In genomic region chr4:21947768-21948346, GRCh38 we compare ENCODE assay signal across 13 cellular contexts. TPM values are rescaled to one million over a fixed set of nuclear protein-coding genes. Genes with fewer than 3 reads are reported as not detected.
DNase-seq lines count a peak whose midpoint lies in the region; TF ChIP-seq lines count a peak whose summit lies in the region.
"Had no signal": no experiment of that assay in that cellular context is flagged by ENCODE, and none has a peak within 500 bp of the region (broad histone marks: within the 10 kb centered on the region; RNA-seq: fewer than 3 reads in every experiment).

No MANE protein-coding gene starts in this region.

- H3K9me3 ChIP-seq in BE2C (no peaks in the 10 kb centered on the region), MM.1S (replicated peaks; ENCODE audit: insufficient read depth, low read length) (no peaks in the 10 kb centered on the region), Peyer's patch (no peaks in the 10 kb centered on the region)
- H3K9me3 ChIP-seq: psoas muscle, transverse colon had no signal

- no peaks in the 10 kb centered on the region for H3K79me2 ChIP-seq in MM.1S (ENCODE audit: low read length)

- H3K36me3 Mint-ChIP-seq in endothelial cell (ENCODE audit: low read depth, unreplicated experiment) (peaks cover 4% of the 10 kb centered on the region), nephron (ENCODE audit: low read depth) (no peaks in the 10 kb centered on the region)

- H3K27me3 Mint-ChIP-seq in endothelial cell (ENCODE audit: unreplicated experiment) (peaks cover 13% of the 10 kb centered on the region), nephron (ENCODE audit: low read depth) (peaks cover 81% of the 10 kb centered on the region)

- no peak for TF ChIP-seq POLR2A in Peyer's patch (IDR thresholded peaks at IDR 0.05)

- H3K9me2 ChIP-seq in MM.1S (replicated peaks; ENCODE audit: insufficient read depth, low read length): no peaks in the 10 kb centered on the region

- peak overlapping the region; percentile 54; the same call in 1 of the 2 replicates for H3K4me2 ChIP-seq in MM.1S (ENCODE audit: low read depth, low read length)

- H3K36me3 ChIP-seq in BE2C (no peaks in the 10 kb centered on the region), MM.1S (replicated peaks; ENCODE audit: insufficient read depth, low read length) (no peaks in the 10 kb centered on the region), Peyer's patch (no peaks in the 10 kb centered on the region)
- H3K36me3 ChIP-seq: transverse colon had no signal

- peak overlapping the region; percentile 61; the same call in 1 of the 2 replicates for H2AFZ ChIP-seq in MM.1S (ENCODE audit: low read length)

- H3K27me3 ChIP-seq in BE2C (peaks cover 50% of the 10 kb centered on the region), MM.1S (replicated peaks; ENCODE audit: insufficient read depth, low read length) (no peaks in the 10 kb centered on the region), Peyer's patch (peaks cover 0 to 5% of the 10 kb centered on the region in 2 donors)

- H3K27ac Mint-ChIP-seq in endothelial cell (ENCODE audit: unreplicated experiment) (no peak overlapping the region), nephron (no peak overlapping the region)

- H3K4me1 Mint-ChIP-seq in endothelial cell (ENCODE audit: unreplicated experiment) (peaks cover 9% of the 10 kb centered on the region), nephron (peaks cover 6% of the 10 kb centered on the region)

- H3K9ac ChIP-seq in MM.1S (ENCODE audit: low read length): no peak overlapping the region

- H3K27ac ChIP-seq in MM.1S (ENCODE audit: low read length) (no peak overlapping the region), Peyer's patch (no peak overlapping the region)
- H3K27ac ChIP-seq: epithelial cell of prostate, psoas muscle, transverse colon had no signal

- no peaks in the 10 kb centered on the region for H3K4me1 ChIP-seq in BE2C
- H3K4me1 ChIP-seq in MM.1S (ENCODE audit: low read length): no peaks in the 10 kb centered on the region
- no peaks in the 10 kb centered on the region for H3K4me1 ChIP-seq in Peyer's patch
- H3K4me1 ChIP-seq: psoas muscle had no signal

- 0 out of 2 replicates have a peak overlapping the region, but pooled peaks have one; percentile 16 for H3K4me3 ChIP-seq in BE2C (ENCODE audit: low read depth, low read length)
- H3K4me3 ChIP-seq in MM.1S (ENCODE audit: low read length): peak overlapping the region; percentile 55; the same call in 1 of the 2 replicates
- peak overlapping the region in 1 of 4 donors; percentile 45 for H3K4me3 ChIP-seq in Peyer's patch

- H3F3A ChIP-seq in MM.1S (ENCODE audit: insufficient read depth, low read length): no peaks in the 10 kb centered on the region

- DNase-seq in BE2C (no peak), MM.1S (no peak), endothelial cell (ENCODE audit: low spot score) (no peak), Peyer's patch (no peak), NCI-H446 (lab: John Stamatoyannopoulos, UW) (no peak)
- no peak for DNase-seq in activated CD8-positive, alpha-beta memory T cell treated with anti-CD3 and anti-CD28 coated beads for 24 hours
- no peak for DNase-seq in activated CD4-positive, alpha-beta T cell treated with anti-CD3 and anti-CD28 coated beads for 1 hour
- DNase-seq: GF-D8, psoas muscle had no signal

- H3K9me3 Mint-ChIP-seq in endothelial cell (ENCODE audit: unreplicated experiment) (no peaks in the 10 kb centered on the region), nephron (no peaks in the 10 kb centered on the region)

- no peak for TF ChIP-seq CTCF in BE2C (IDR thresholded peaks at IDR 0.05; ENCODE audit: low read depth, low read length)
- TF ChIP-seq CTCF in MM.1S (IDR thresholded peaks at IDR 0.05; ENCODE audit: low read length): no peak
- no peak for TF ChIP-seq CTCF in endothelial cell (IDR thresholded peaks at IDR 0.05; ENCODE audit: unreplicated experiment)
- no peak for TF ChIP-seq CTCF in nephron (IDR thresholded peaks at IDR 0.05; ENCODE audit: unreplicated experiment in 3 of 3)
- no peak for TF ChIP-seq CTCF in Peyer's patch (IDR thresholded peaks at IDR 0.05)

- no peaks in the 10 kb centered on the region for H4K20me1 ChIP-seq in MM.1S (ENCODE audit: insufficient read depth, low read length)

- H3K4me3 Mint-ChIP-seq in endothelial cell (ENCODE audit: unreplicated experiment) (peak overlapping the region; percentile 83), nephron (peak overlapping the region; percentile 77 to 82 (median 77))

RNA-seq across cellular contexts. Expression of gene KCNIP4, which starts 0.7 kb away (rescaled TPM):
- 7.4 TPM for polyA plus RNA-seq in BE2C (2012; ENCODE audit: insufficient read depth, insufficient read length, low read depth)
- total RNA-seq in endothelial cell (ENCODE audit: unreplicated experiment) (0.31 TPM), Peyer's patch (1 to 10 TPM in 1 of 4 donors, not detected in 3; 2.8 TPM)
- total RNA-seq: psoas muscle had no signal
- polyA plus RNA-seq: BJ had no signal
